Comparison of ENCODE assay signal across 15 cellular contexts in the genomic region with DNA sequence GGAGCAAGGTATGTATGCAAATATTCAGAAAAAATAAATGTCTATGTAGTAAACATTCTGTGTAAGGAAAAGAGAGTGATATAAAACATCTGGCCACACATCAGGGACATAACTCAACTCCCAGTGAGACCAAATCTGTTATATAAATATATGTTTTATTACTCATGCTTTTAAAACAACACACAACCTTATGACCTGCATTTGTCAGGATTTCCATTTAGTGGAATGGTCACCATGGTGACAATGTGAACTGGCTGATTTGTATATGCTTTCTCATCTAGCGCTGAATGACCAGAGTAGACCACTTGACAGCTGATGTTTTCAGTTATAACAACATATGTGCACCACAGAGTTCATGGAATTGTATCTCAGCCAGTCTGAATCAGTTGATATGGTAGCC.
DNase-seq lines count a peak whose midpoint lies in the region; ATAC-seq and TF ChIP-seq lines count a peak whose summit lies in the region.
"Had no signal": no experiment of that assay in that cellular context is flagged by ENCODE, and none has a peak within 500 bp of the region (broad histone marks: within the 10 kb centered on the region; RNA-seq: fewer than 3 reads in every experiment).

No MANE protein-coding gene starts in this region.

- H3K4me3 ChIP-seq in MG63 = no peak overlapping the region
- no peak overlapping the region for H3K4me3 ChIP-seq in cardiac fibroblast (replicated peaks in 1 of 2; ENCODE audit: low read depth in 2 of 2, low read length in 2 of 2)
- H3K4me3 ChIP-seq in BE2C (ENCODE audit: low read depth, low read length) = no peak overlapping the region
- H3K4me3 ChIP-seq: BLaER1, esophagus muscularis mucosa, GM23248, Peyer's patch had no signal

- DNase-seq in DMS53 (lab: John Stamatoyannopoulos, UW) = peak; percentile 86
- peak; percentile 43 for DNase-seq in MG63
- peak; percentile 89 to 98 for DNase-seq in cardiac fibroblast (ENCODE audit: low read depth in 2 of 2)
- DNase-seq in kidney tubule cell (ENCODE audit: low spot score) = peak; percentile 29
- DNase-seq in activated CD8-positive, alpha-beta memory T cell treated with anti-CD3 and anti-CD28 coated beads for 24 hours = no peak
- no peak for DNase-seq in BE2C
- DNase-seq: activated CD8-positive, alpha-beta T cell treated with anti-CD3 and anti-CD28 coated beads, Interleukin-2, amount 10 ng/mL, durations not matched to agents 7 days and 5 days; GM23248; NCI-H345; Peyer's patch; retina had no signal

- TF ChIP-seq CTCF in cardiac fibroblast (IDR thresholded peaks at IDR 0.05; ENCODE audit: low read depth, low read length) = no peak
- no peak for TF ChIP-seq CTCF in BE2C (IDR thresholded peaks at IDR 0.05; ENCODE audit: low read depth, low read length)

- H3K36me3 ChIP-seq in MG63 (no peaks in the 10 kb centered on the region), BE2C (no peaks in the 10 kb centered on the region)
- H3K36me3 ChIP-seq: BLaER1, esophagus muscularis mucosa, Peyer's patch had no signal

- H3K9me3 ChIP-seq in MG63 = peaks cover 2% of the 10 kb centered on the region; the same call in 1 of the 2 replicates
- no peaks in the 10 kb centered on the region for H3K9me3 ChIP-seq in BE2C
- H3K9me3 ChIP-seq: esophagus muscularis mucosa, Peyer's patch had no signal

- ATAC-seq in HG03457 (IDR thresholded peaks at IDR 0.05; ENCODE audit: unreplicated experiment) = no peak
- no peak for ATAC-seq in HG02852 (IDR thresholded peaks at IDR 0.05; ENCODE audit: unreplicated experiment)
- ATAC-seq: activated CD8-positive, alpha-beta T cell treated with anti-CD3 and anti-CD28 coated beads, Interleukin-2, amount 10 ng/mL, durations not matched to agents 7 days and 5 days had no signal

- no peaks in the 10 kb centered on the region for H3K4me1 ChIP-seq in BE2C
- H3K4me1 ChIP-seq: BLaER1, esophagus muscularis mucosa, Peyer's patch had no signal

- no peaks in the 10 kb centered on the region for H3K27me3 ChIP-seq in MG63
- no peaks in the 10 kb centered on the region for H3K27me3 ChIP-seq in BE2C
- H3K27me3 ChIP-seq: BLaER1, esophagus muscularis mucosa, Peyer's patch had no signal

Comparison
In these comparisons a context has a peak if more than half of its experiments do, and no peak if none do; other contexts are left out.
1. DNase-seq: peak in DMS53 (single experiment), MG63 (single experiment), cardiac fibroblast (2 of 2) and kidney tubule cell (single experiment); none in activated CD8-positive, alpha-beta memory T cell treated with anti-CD3 and anti-CD28 coated beads for 24 hours (single experiment) and BE2C (single experiment).